In the genomic region with DNA sequence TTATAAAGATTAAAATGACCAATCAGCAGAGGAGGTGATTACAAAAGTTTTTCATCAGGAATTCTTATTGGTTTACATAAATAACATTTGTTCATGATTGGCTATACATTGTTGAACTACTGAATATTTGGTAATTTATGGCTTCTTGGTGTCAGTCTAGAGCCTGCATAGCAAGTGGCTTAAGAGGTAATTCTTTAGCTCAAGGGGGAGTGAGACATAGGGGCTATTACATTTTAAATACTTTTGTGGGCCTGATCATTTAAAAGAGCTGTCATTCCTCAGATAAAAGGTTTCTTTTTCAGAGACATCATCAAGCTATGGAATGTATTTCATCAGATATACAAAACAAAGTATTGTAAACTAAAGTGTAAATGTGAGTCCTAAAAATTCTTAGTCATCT, we compare ENCODE assay signal across 28 cellular contexts.
"Had no signal": no experiment of that assay in that cellular context is flagged by ENCODE, and none has a peak within 500 bp of the region (broad histone marks: within the 10 kb centered on the region; RNA-seq: fewer than 3 reads in every experiment).

No MANE protein-coding gene starts in this region.

- H3K4me3 ChIP-seq: neural progenitor cell, ovary, psoas muscle, right lobe of liver, sigmoid colon, suprapubic skin, testis, tibial artery, transverse colon, upper lobe of left lung, vagina had no signal

- H3K27me3 Mint-ChIP-seq: stimulated activated naive B cell treated with anti-CD40 and anti-IgM and Interleukin-4, amounts not matched to agents 10 μg/mL and 1 μg/mL and 100 μg/mL, for 72 hours; stimulated activated naive CD8-positive, alpha-beta T cell treated with anti-CD3 and anti-CD28 coated beads, Interleukin-15, Interleukin-2, amounts not matched to agents 100 ng/mL and 50 ng/mL, for 24 hours had no signal

- H3K4me3 Mint-ChIP-seq: natural killer cell; nephron; neural progenitor cell; stimulated activated effector memory CD8-positive, alpha-beta T cell treated with anti-CD3 and anti-CD28 coated beads, Interleukin-12 subunit alpha, Interleukin-12 subunit beta, amount 100 ng/mL, for 72 hours; stimulated activated naive CD8-positive, alpha-beta T cell treated with anti-CD3 and anti-CD28 coated beads, Interleukin-15, Interleukin-2, amounts not matched to agents 100 ng/mL and 50 ng/mL, for 24 hours had no signal

- H3K79me2 ChIP-seq: parathyroid adenoma had no signal

- H3K4me1 ChIP-seq: parathyroid adenoma, psoas muscle, right lobe of liver, sigmoid colon, suprapubic skin, testis, tibial artery, transverse colon, upper lobe of left lung, vagina had no signal

- H3K27ac ChIP-seq: neural progenitor cell, ovary, parathyroid adenoma, psoas muscle, right lobe of liver, sigmoid colon, suprapubic skin, testis, tibial artery, transverse colon, upper lobe of left lung, vagina had no signal

- ATAC-seq: natural killer cell; psoas muscle; right cardiac atrium; right lobe of liver; stimulated activated effector memory CD8-positive, alpha-beta T cell treated with anti-CD3 and anti-CD28 coated beads, Interleukin-12 subunit alpha, Interleukin-12 subunit beta, amount 100 ng/mL, for 72 hours had no signal

- H3K4me2 ChIP-seq: neural progenitor cell had no signal

- DNase-seq: natural killer cell; occipital lobe; ovary; posterior cingulate gyrus; psoas muscle; right cardiac atrium; right lobe of liver; sigmoid colon; small intestine; stimulated activated CD4-positive, alpha-beta T cell treated with anti-CD3 and anti-CD28 coated beads, Interleukin-15, amount 100 ng/mL, for 24 hours; stimulated activated CD4-positive, alpha-beta T cell treated with anti-CD3 and anti-CD28 coated beads, Interleukin-2, amount 100 ng/mL, for 24 hours; stimulated activated CD4-positive, alpha-beta T cell treated with anti-CD3 and anti-CD28 coated beads, Interleukin-2, amount 100 ng/mL, for 48 hours; stimulated activated CD4-positive, alpha-beta T cell treated with anti-CD3 and anti-CD28 coated beads, Interleukin-4, amount 100 ng/mL, for 24 hours; stimulated activated naive B cell treated with anti-CD40 and anti-IgM and Interleukin-4, amounts not matched to agents 10 μg/mL and 1 μg/mL and 100 μg/mL, for 72 hours; stimulated activated naive CD4-positive, alpha-beta T cell treated with Interleukin-2 at 50 U/mL for 16 hours; substantia nigra; testis; tibial artery; transverse colon; upper lobe of left lung had no signal

- H3K4me1 Mint-ChIP-seq: natural killer cell; nephron; stimulated activated effector memory CD8-positive, alpha-beta T cell treated with anti-CD3 and anti-CD28 coated beads, Interleukin-12 subunit alpha, Interleukin-12 subunit beta, amount 100 ng/mL, for 72 hours had no signal

- H3K9me3 ChIP-seq: ovary, psoas muscle, right lobe of liver, sigmoid colon, suprapubic skin, testis, tibial artery, transverse colon, upper lobe of left lung, vagina had no signal

- H3K27ac Mint-ChIP-seq: natural killer cell; nephron; neural progenitor cell; progenitor cell of endocrine pancreas; stimulated activated effector memory CD8-positive, alpha-beta T cell treated with anti-CD3 and anti-CD28 coated beads, Interleukin-12 subunit alpha, Interleukin-12 subunit beta, amount 100 ng/mL, for 72 hours; stimulated activated naive B cell treated with anti-CD40 and anti-IgM and Interleukin-4, amounts not matched to agents 10 μg/mL and 1 μg/mL and 100 μg/mL, for 72 hours; stimulated activated naive CD8-positive, alpha-beta T cell treated with anti-CD3 and anti-CD28 coated beads, Interleukin-15, Interleukin-2, amounts not matched to agents 100 ng/mL and 50 ng/mL, for 24 hours had no signal

- H3K9ac ChIP-seq: neural progenitor cell, parathyroid adenoma had no signal

- H3K9me3 Mint-ChIP-seq: natural killer cell; stimulated activated effector memory CD8-positive, alpha-beta T cell treated with anti-CD3 and anti-CD28 coated beads, Interleukin-12 subunit alpha, Interleukin-12 subunit beta, amount 100 ng/mL, for 72 hours; stimulated activated naive B cell treated with anti-CD40 and anti-IgM and Interleukin-4, amounts not matched to agents 10 μg/mL and 1 μg/mL and 100 μg/mL, for 72 hours; stimulated activated naive CD8-positive, alpha-beta T cell treated with anti-CD3 and anti-CD28 coated beads, Interleukin-15, Interleukin-2, amounts not matched to agents 100 ng/mL and 50 ng/mL, for 24 hours had no signal

- H3K27me3 ChIP-seq: neural progenitor cell, ovary, right lobe of liver, sigmoid colon, suprapubic skin, testis, tibial artery, transverse colon, upper lobe of left lung, vagina had no signal

- H3K36me3 Mint-ChIP-seq: natural killer cell; neural progenitor cell; stimulated activated effector memory CD8-positive, alpha-beta T cell treated with anti-CD3 and anti-CD28 coated beads, Interleukin-12 subunit alpha, Interleukin-12 subunit beta, amount 100 ng/mL, for 72 hours; stimulated activated naive B cell treated with anti-CD40 and anti-IgM and Interleukin-4, amounts not matched to agents 10 μg/mL and 1 μg/mL and 100 μg/mL, for 72 hours had no signal

- H3K36me3 ChIP-seq: neural progenitor cell, ovary, right lobe of liver, sigmoid colon, suprapubic skin, tibial artery, transverse colon, upper lobe of left lung, vagina had no signal

- H2AFZ ChIP-seq: neural progenitor cell, parathyroid adenoma had no signal
